26 cellular contexts compared by ENCODE assay signal in genomic region chr1:71071720-71072119, GRCh38. TPM values are rescaled to one million over a fixed set of nuclear protein-coding genes. Genes with fewer than 3 reads are reported as not detected.
A peak's percentile ranks its signal among the peaks of the same experiment; 100 is the strongest.
DNase-seq lines count a peak whose midpoint lies in the region; ATAC-seq and TF ChIP-seq lines count a peak whose summit lies in the region.
"Had no signal": no experiment of that assay in that cellular context is flagged by ENCODE, and none has a peak within 500 bp of the region (broad histone marks: within the 10 kb centered on the region; RNA-seq: fewer than 3 reads in every experiment).

No MANE protein-coding gene starts in this region.

- no peak overlapping the region for H3K27ac ChIP-seq in coronary artery
- H3K27ac ChIP-seq: PC-9 had no signal

- no peak for ATAC-seq in activated T-cell treated with anti-CD3 and anti-CD28 coated beads, Interleukin-2, amount 50 U/mL, for 72 hours (replicated peaks in 1 of 2)
- ATAC-seq in stimulated activated naive CD8-positive, alpha-beta T cell treated with anti-CD3 and anti-CD28 coated beads, Interleukin-15, amount 100 ng/mL, for 72 hours = no peak
- ATAC-seq: HCT116 had no signal

- H3K27me3 Mint-ChIP-seq in activated T-cell treated with anti-CD3 and anti-CD28 coated beads, Interleukin-2, amount 50 U/mL, for 72 hours (ENCODE audit: low read depth) = no peaks in the 10 kb centered on the region
- H3K27me3 Mint-ChIP-seq in stimulated activated naive CD8-positive, alpha-beta T cell treated with anti-CD3 and anti-CD28 coated beads, Interleukin-15, Interleukin-2, amounts not matched to agents 100 ng/mL and 50 ng/mL, for 24 hours = no peaks in the 10 kb centered on the region
- no peaks in the 10 kb centered on the region for H3K27me3 Mint-ChIP-seq in stimulated activated naive CD8-positive, alpha-beta T cell treated with anti-CD3 and anti-CD28 coated beads, Interleukin-15, amount 100 ng/mL, for 72 hours
- H3K27me3 Mint-ChIP-seq in activated T-helper 1 cell treated with anti-CD3 and anti-CD28 coated beads, Interleukin-12 subunit alpha, Interleukin-12 subunit beta, Interleukin-2, Interleukin-4 antibody, amounts not matched to agents 30 ng/mL and 10 ng/mL and 1 ng/mL, durations not matched to agents 14 hours and 24 hours and 36 hours (ENCODE audit: insufficient read depth) = no peaks in the 10 kb centered on the region
- H3K27me3 Mint-ChIP-seq: CD8-positive, alpha-beta memory T cell had no signal

- peak overlapping the region; percentile 38 for H3K27ac Mint-ChIP-seq in activated T-cell treated with anti-CD3 and anti-CD28 coated beads, Interleukin-2, amount 50 U/mL, for 72 hours
- peak overlapping the region; percentile 65 for H3K27ac Mint-ChIP-seq in stimulated activated naive CD8-positive, alpha-beta T cell treated with anti-CD3 and anti-CD28 coated beads, Interleukin-15, Interleukin-2, amounts not matched to agents 100 ng/mL and 50 ng/mL, for 24 hours
- H3K27ac Mint-ChIP-seq in stimulated activated naive CD8-positive, alpha-beta T cell treated with anti-CD3 and anti-CD28 coated beads, Interleukin-15, amount 100 ng/mL, for 72 hours = no peak overlapping the region
- H3K27ac Mint-ChIP-seq in activated T-helper 1 cell treated with anti-CD3 and anti-CD28 coated beads, Interleukin-12 subunit alpha, Interleukin-12 subunit beta, Interleukin-2, Interleukin-4 antibody, amounts not matched to agents 30 ng/mL and 10 ng/mL and 1 ng/mL, durations not matched to agents 14 hours and 24 hours and 36 hours = peak overlapping the region; percentile 64
- H3K27ac Mint-ChIP-seq: CD14-positive monocyte had no signal

- no peak for TF ChIP-seq CTCF in coronary artery (IDR thresholded peaks at IDR 0.05)

- no peak overlapping the region for H3K4me3 ChIP-seq in coronary artery
- H3K4me3 ChIP-seq: PC-9 had no signal

- peaks cover 40% of the 10 kb centered on the region for H3K4me1 Mint-ChIP-seq in activated T-cell treated with anti-CD3 and anti-CD28 coated beads, Interleukin-2, amount 50 U/mL, for 72 hours (ENCODE audit: low read depth)
- H3K4me1 Mint-ChIP-seq in stimulated activated naive CD8-positive, alpha-beta T cell treated with anti-CD3 and anti-CD28 coated beads, Interleukin-15, Interleukin-2, amounts not matched to agents 100 ng/mL and 50 ng/mL, for 24 hours (ENCODE audit: low read depth) = peaks cover 26% of the 10 kb centered on the region
- peaks cover 50% of the 10 kb centered on the region for H3K4me1 Mint-ChIP-seq in stimulated activated naive CD8-positive, alpha-beta T cell treated with anti-CD3 and anti-CD28 coated beads, Interleukin-15, amount 100 ng/mL, for 72 hours
- peaks cover 57% of the 10 kb centered on the region for H3K4me1 Mint-ChIP-seq in activated T-helper 1 cell treated with anti-CD3 and anti-CD28 coated beads, Interleukin-12 subunit alpha, Interleukin-12 subunit beta, Interleukin-2, Interleukin-4 antibody, amounts not matched to agents 30 ng/mL and 10 ng/mL and 1 ng/mL, durations not matched to agents 14 hours and 24 hours and 36 hours (ENCODE audit: low read depth)
- H3K4me1 Mint-ChIP-seq: CD14-positive monocyte had no signal

- intact Hi-C loops in activated T-helper 1 cell treated with anti-CD3 and anti-CD28 coated beads, Interleukin-12 subunit alpha, Interleukin-12 subunit beta, Interleukin-2, Interleukin-4 antibody, amounts not matched to agents 30 ng/mL and 10 ng/mL and 1 ng/mL, durations not matched to agents 14 hours and 24 hours and 36 hours (cut with micrococcal nuclease) = no loop called here

- H3K4me3 Mint-ChIP-seq in activated T-cell treated with anti-CD3 and anti-CD28 coated beads, Interleukin-2, amount 50 U/mL, for 72 hours = no peak overlapping the region
- no peak overlapping the region for H3K4me3 Mint-ChIP-seq in stimulated activated naive CD8-positive, alpha-beta T cell treated with anti-CD3 and anti-CD28 coated beads, Interleukin-15, Interleukin-2, amounts not matched to agents 100 ng/mL and 50 ng/mL, for 24 hours
- H3K4me3 Mint-ChIP-seq in stimulated activated naive CD8-positive, alpha-beta T cell treated with anti-CD3 and anti-CD28 coated beads, Interleukin-15, amount 100 ng/mL, for 72 hours = no peak overlapping the region
- H3K4me3 Mint-ChIP-seq in activated T-helper 1 cell treated with anti-CD3 and anti-CD28 coated beads, Interleukin-12 subunit alpha, Interleukin-12 subunit beta, Interleukin-2, Interleukin-4 antibody, amounts not matched to agents 30 ng/mL and 10 ng/mL and 1 ng/mL, durations not matched to agents 14 hours and 24 hours and 36 hours = no peak overlapping the region
- H3K4me3 Mint-ChIP-seq: CD14-positive monocyte had no signal

- H3K36me3 Mint-ChIP-seq in activated T-cell treated with anti-CD3 and anti-CD28 coated beads, Interleukin-2, amount 50 U/mL, for 72 hours (ENCODE audit: insufficient read depth in 2 of 2) = peaks cover 17 to 52% of the 10 kb centered on the region in 2 donors
- H3K36me3 Mint-ChIP-seq in stimulated activated naive CD8-positive, alpha-beta T cell treated with anti-CD3 and anti-CD28 coated beads, Interleukin-15, Interleukin-2, amounts not matched to agents 100 ng/mL and 50 ng/mL, for 24 hours (ENCODE audit: low read depth) = peaks cover 85% of the 10 kb centered on the region
- peaks cover 66% of the 10 kb centered on the region for H3K36me3 Mint-ChIP-seq in activated T-helper 1 cell treated with anti-CD3 and anti-CD28 coated beads, Interleukin-12 subunit alpha, Interleukin-12 subunit beta, Interleukin-2, Interleukin-4 antibody, amounts not matched to agents 30 ng/mL and 10 ng/mL and 1 ng/mL, durations not matched to agents 14 hours and 24 hours and 36 hours (ENCODE audit: low read depth)

- DNase-seq in activated T-cell treated with anti-CD3 and anti-CD28 coated beads, Interleukin-2, amount 50 U/mL, for 72 hours = no peak
- DNase-seq in activated T-cell treated with anti-CD3 and anti-CD28 coated beads for 4 hours = no peak
- no peak for DNase-seq in stimulated activated naive CD8-positive, alpha-beta T cell treated with anti-CD3 and anti-CD28 coated beads, Interleukin-15, amount 100 ng/mL, for 72 hours
- DNase-seq in activated T-helper 1 cell treated with anti-CD3 and anti-CD28 coated beads, Interleukin-12 subunit alpha, Interleukin-12 subunit beta, Interleukin-2, Interleukin-4 antibody, amounts not matched to agents 30 ng/mL and 10 ng/mL and 1 ng/mL, durations not matched to agents 14 hours and 24 hours and 36 hours (ENCODE audit: low spot score) = no peak
- DNase-seq in coronary artery (ENCODE audit: low spot score) = no peak
- DNase-seq in activated naive CD4-positive, alpha-beta T cell treated with anti-CD3 and anti-CD28 coated beads, Interleukin-2, amount 50 U/mL, for 16 hours = no peak
- DNase-seq in stimulated activated naive CD4-positive, alpha-beta T cell (lab: John Stamatoyannopoulos, UW) = no peak
- DNase-seq: 8988T; ACHN; BE2C; CD8-positive, alpha-beta memory T cell; DMS 273 treated with DMSO at 0.1 percent for 48 hours; DMS79 treated with DMSO at 0.1 percent for 48 hours; GF-D8; IMR-90; KG1; MM.1S; NCI-H2029; NCI-H446 treated with DMSO at 0.1 percent for 48 hours; NCI-H526; NCI-H82; PC-9; SHP77 had no signal

- H3K9me3 Mint-ChIP-seq in activated T-cell treated with anti-CD3 and anti-CD28 coated beads, Interleukin-2, amount 50 U/mL, for 72 hours = no peaks in the 10 kb centered on the region
- H3K9me3 Mint-ChIP-seq in stimulated activated naive CD8-positive, alpha-beta T cell treated with anti-CD3 and anti-CD28 coated beads, Interleukin-15, Interleukin-2, amounts not matched to agents 100 ng/mL and 50 ng/mL, for 24 hours = no peaks in the 10 kb centered on the region
- H3K9me3 Mint-ChIP-seq in stimulated activated naive CD8-positive, alpha-beta T cell treated with anti-CD3 and anti-CD28 coated beads, Interleukin-15, amount 100 ng/mL, for 72 hours = no peaks in the 10 kb centered on the region
- H3K9me3 Mint-ChIP-seq in activated T-helper 1 cell treated with anti-CD3 and anti-CD28 coated beads, Interleukin-12 subunit alpha, Interleukin-12 subunit beta, Interleukin-2, Interleukin-4 antibody, amounts not matched to agents 30 ng/mL and 10 ng/mL and 1 ng/mL, durations not matched to agents 14 hours and 24 hours and 36 hours = no peaks in the 10 kb centered on the region
- H3K9me3 Mint-ChIP-seq: CD14-positive monocyte; CD8-positive, alpha-beta memory T cell had no signal

RNA-seq across cellular contexts. Expression of gene ZRANB2, which starts 9.1 kb away (rescaled TPM):
- 100 to 1,000 TPM in 1 of 2 donors, 10 to 100 TPM in 1; 93.6 to 104 TPM for total RNA-seq in activated T-cell treated with anti-CD3 and anti-CD28 coated beads, Interleukin-2, amount 50 U/mL, for 72 hours
- total RNA-seq in activated T-helper 1 cell treated with anti-CD3 and anti-CD28 coated beads, Interleukin-12 subunit alpha, Interleukin-12 subunit beta, Interleukin-2, Interleukin-4 antibody, amounts not matched to agents 30 ng/mL and 10 ng/mL and 1 ng/mL, durations not matched to agents 14 hours and 24 hours and 36 hours = 149 and 152 TPM in 2 replicates

RNA-seq across cellular contexts. Expression of gene PTGER3, which starts 24.1 kb away (rescaled TPM):
- under 1 TPM in 1 of 2 donors, not detected in 1; 0.05 TPM for total RNA-seq in activated T-cell treated with anti-CD3 and anti-CD28 coated beads, Interleukin-2, amount 50 U/mL, for 72 hours
- 1.3 and 1.4 TPM in 2 replicates for total RNA-seq in activated T-helper 1 cell treated with anti-CD3 and anti-CD28 coated beads, Interleukin-12 subunit alpha, Interleukin-12 subunit beta, Interleukin-2, Interleukin-4 antibody, amounts not matched to agents 30 ng/mL and 10 ng/mL and 1 ng/mL, durations not matched to agents 14 hours and 24 hours and 36 hours
- total RNA-seq: CD8-positive, alpha-beta memory T cell; IMR-90 had no signal

Comparison
In these comparisons a context has a peak if more than half of its experiments do, and no peak if none do; other contexts are left out.
1. H3K27ac Mint-ChIP-seq: peak in activated T-cell treated with anti-CD3 and anti-CD28 coated beads, Interleukin-2, amount 50 U/mL, for 72 hours (single experiment), stimulated activated naive CD8-positive, alpha-beta T cell treated with anti-CD3 and anti-CD28 coated beads, Interleukin-15, Interleukin-2, amounts not matched to agents 100 ng/mL and 50 ng/mL, for 24 hours (single experiment) and activated T-helper 1 cell treated with anti-CD3 and anti-CD28 coated beads, Interleukin-12 subunit alpha, Interleukin-12 subunit beta, Interleukin-2, Interleukin-4 antibody, amounts not matched to agents 30 ng/mL and 10 ng/mL and 1 ng/mL, durations not matched to agents 14 hours and 24 hours and 36 hours (single experiment); none in stimulated activated naive CD8-positive, alpha-beta T cell treated with anti-CD3 and anti-CD28 coated beads, Interleukin-15, amount 100 ng/mL, for 72 hours (0 of 2).